ENCODE assay signal across 9 cellular contexts in the genomic region with DNA sequence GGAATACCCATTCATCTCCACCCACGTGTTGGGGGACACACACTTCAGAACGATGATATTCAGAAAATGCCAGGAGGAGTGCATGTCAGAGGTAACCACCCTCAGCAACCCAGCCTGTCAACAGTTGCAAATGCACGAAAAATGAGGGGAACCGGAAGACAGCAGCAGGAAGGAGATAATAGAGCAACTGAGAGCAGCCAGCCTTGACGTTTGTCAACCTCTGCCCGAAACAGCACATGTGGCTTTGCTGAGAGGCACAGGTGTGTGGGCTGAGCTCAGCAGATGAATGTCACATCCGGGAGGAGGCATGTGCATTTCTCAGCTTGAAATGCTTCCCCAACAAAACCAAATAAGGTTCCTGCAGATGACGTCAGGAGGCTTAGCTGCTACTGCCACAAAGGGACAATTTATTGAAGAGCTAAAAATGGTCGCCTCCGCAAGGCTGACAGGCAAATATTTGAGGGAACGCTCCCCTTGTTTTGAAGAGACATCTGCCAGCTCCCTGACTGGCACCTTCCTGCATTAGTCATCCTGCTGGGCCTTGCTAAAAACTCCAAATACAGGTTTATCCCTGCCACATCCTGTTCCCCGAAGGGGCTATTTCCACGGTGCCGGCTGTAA.
DNase-seq lines count a peak whose midpoint lies in the region; ATAC-seq and TF ChIP-seq lines count a peak whose summit lies in the region.
"Had no signal": no experiment of that assay in that cellular context is flagged by ENCODE, and none has a peak within 500 bp of the region (broad histone marks: within the 10 kb centered on the region; RNA-seq: fewer than 3 reads in every experiment).

No MANE protein-coding gene starts in this region.

- H3K36me3 Mint-ChIP-seq in immature natural killer cell, result no peaks in the 10 kb centered on the region

- H3K9me2 ChIP-seq in MM.1S (replicated peaks; ENCODE audit: insufficient read depth, low read length), result no peaks in the 10 kb centered on the region

- H2AFZ ChIP-seq in MM.1S (ENCODE audit: low read length), result peak overlapping the region; percentile 66

- H3K27ac Mint-ChIP-seq in immature natural killer cell, result peak overlapping the region in 4 of 6 donors; percentile 66 to 80 (median 72)

- H3K36me3 ChIP-seq in MM.1S (replicated peaks; ENCODE audit: insufficient read depth, low read length), result no peaks in the 10 kb centered on the region

- H4K20me1 ChIP-seq in MM.1S (ENCODE audit: insufficient read depth, low read length), result no peaks in the 10 kb centered on the region

- peak overlapping the region; percentile 21; the same call in 1 of the 2 replicates for H3K4me3 ChIP-seq in MM.1S (ENCODE audit: low read length)

- H3K9me3 Mint-ChIP-seq in immature natural killer cell, result peaks cover 0 to 2% (median 0%) of the 10 kb centered on the region in 6 donors

- no peak for TF ChIP-seq CTCF in GM10248 (IDR thresholded peaks at IDR 0.05; ENCODE audit: control extremely low read depth, extremely low read depth, low read depth, missing control alignments)
- TF ChIP-seq CTCF in MM.1S (IDR thresholded peaks at IDR 0.05; ENCODE audit: low read length), result no peak

- peaks cover 10% of the 10 kb centered on the region; the same call in 1 of the 2 replicates for H3F3A ChIP-seq in MM.1S (ENCODE audit: insufficient read depth, low read length)

- DNase-seq in GM10248 (ENCODE audit: extremely low spot score), result peak; percentile 86
- DNase-seq in MM.1S, result peak; percentile 96
- DNase-seq in activated CD4-positive, alpha-beta T cell treated with anti-CD3 and anti-CD28 coated beads, Interleukin-2, amount 50 U/mL, for 48 hours, result peak; percentile 73 to 80
- peak; percentile 24 to 48 (median 36) for DNase-seq in immature natural killer cell
- peak; percentile 15 to 79 (median 63) for DNase-seq in stimulated activated naive CD4-positive, alpha-beta T cell (lab: John Stamatoyannopoulos, UW)
- no peak for DNase-seq in NCI-H226
- no peak for DNase-seq in SK-N-DZ (ENCODE audit: low spot score)

- POLR2A ChIA-PET in GM10248 (lab: Yijun Ruan, JAX), result no interaction called here

- H3K27me3 ChIP-seq in MM.1S (replicated peaks; ENCODE audit: insufficient read depth, low read length), result no peaks in the 10 kb centered on the region

- ATAC-seq in GM21723 (IDR thresholded peaks at IDR 0.05; ENCODE audit: unreplicated experiment), result peak; percentile 100
- ATAC-seq: left colon had no signal

- CTCF ChIA-PET in GM10248 (lab: Yijun Ruan, JAX), result interaction anchor here (0.7 to 1.6 kb wide), 5 partner anchors 11 to 239 kb away, joined by 3 to 5 read pairs (median 3); no protein-coding TSS in a partner anchor

- peaks cover 0 to 2% (median 1%) of the 10 kb centered on the region in 3 donors for H3K27me3 Mint-ChIP-seq in immature natural killer cell (ENCODE audit: low read depth in 3 of 3)

- peak overlapping the region; percentile 18 to 74 (median 69) for H3K4me3 Mint-ChIP-seq in immature natural killer cell

- peak overlapping the region; percentile 19 for H3K9ac ChIP-seq in MM.1S (ENCODE audit: low read length)

- peaks cover 14 to 19% of the 10 kb centered on the region in 2 donors for H3K4me1 Mint-ChIP-seq in immature natural killer cell

- H3K27ac ChIP-seq in MM.1S (ENCODE audit: low read length), result peak overlapping the region; percentile 87

- no peaks in the 10 kb centered on the region for H3K79me2 ChIP-seq in MM.1S (ENCODE audit: low read length)

- peak overlapping the region; percentile 39 for H3K4me2 ChIP-seq in MM.1S (ENCODE audit: low read depth, low read length)

- H3K9me3 ChIP-seq in MM.1S (replicated peaks; ENCODE audit: insufficient read depth, low read length), result no peaks in the 10 kb centered on the region

- H3K4me1 ChIP-seq in MM.1S (ENCODE audit: low read length), result peaks cover 14% of the 10 kb centered on the region

Comparison
In these comparisons a context has a peak if more than half of its experiments do, and no peak if none do; other contexts are left out.
1. DNase-seq: peak in GM10248 (single experiment), MM.1S (single experiment), activated CD4-positive, alpha-beta T cell treated with anti-CD3 and anti-CD28 coated beads, Interleukin-2, amount 50 U/mL, for 48 hours (2 of 2), immature natural killer cell (3 of 3) and stimulated activated naive CD4-positive, alpha-beta T cell (6 of 6); none in NCI-H226 (single experiment) and SK-N-DZ (single experiment).